In genomic region chr1:22914633-22915217, GRCh38 we compare ENCODE assay signal across 17 cellular contexts. TPM values are rescaled to one million over a fixed set of nuclear protein-coding genes. Genes with fewer than 3 reads are reported as not detected.
A peak's percentile ranks its signal among the peaks of the same experiment; 100 is the strongest.
DNase-seq lines count a peak whose midpoint lies in the region; ATAC-seq, FAIRE-seq and TF ChIP-seq lines count a peak whose summit lies in the region.
"Had no signal": no experiment of that assay in that cellular context is flagged by ENCODE, and none has a peak within 500 bp of the region (broad histone marks: within the 10 kb centered on the region; RNA-seq: fewer than 3 reads in every experiment).

No MANE protein-coding gene starts in this region.

- intact Hi-C loops in HCT116 (cut with micrococcal nuclease) = no loop called here

- no peaks in the 10 kb centered on the region for H3K23me2 ChIP-seq in H1 (ENCODE audit: low read depth, low read length)

- no peak overlapping the region for H2BK20ac ChIP-seq in H1 (ENCODE audit: low read length)

- H3K79me1 ChIP-seq in H1 (ENCODE audit: low read depth, low read length) = 0 out of 2 replicates have a peak, but pooled peaks cover 2% of the 10 kb centered on the region

- H3K14ac ChIP-seq in H1 (ENCODE audit: insufficient read length) = no peak overlapping the region

- H3K27ac Mint-ChIP-seq in neural crest cell (ENCODE audit: unreplicated experiment) = peak overlapping the region; percentile 8

- no peak overlapping the region for H2AFZ ChIP-seq in HCT116 (ENCODE audit: low read depth, low read length, poor library complexity, severe bottlenecking)
- H2AFZ ChIP-seq in H1 (ENCODE audit: low read length) = no peak overlapping the region

- H3K4ac ChIP-seq in H1 (replicated peaks; ENCODE audit: insufficient read length, low read depth, low read length) = no peak overlapping the region

- H3K4me3 ChIP-seq in BLaER1 (no peak overlapping the region), HCT116 (replicated peaks in 1 of 2; ENCODE audit: low read depth in 1 of 2, low read length in 2 of 2) (no peak overlapping the region), H1 (ENCODE audit: extremely low read depth in 1 of 4, insufficient read depth in 2 of 4, low read depth in 3 of 4, low read length in 4 of 4) (no peak overlapping the region)

- RAD21 ChIA-PET in HCT116 (lab: Charles Lee; ENCODE audit: low non-redundant PET in 1 of 2, low total read pairs in 2 of 2, uncharacterized antibody in 2 of 2, unreplicated experiment in 2 of 2) = no interaction called here

- H2BK15ac ChIP-seq in H1 (ENCODE audit: low read length) = no peak overlapping the region

- ATAC-seq in HCT116 (peak; percentile 47), GM21619 (IDR thresholded peaks at IDR 0.05; ENCODE audit: unreplicated experiment) (no peak)
- ATAC-seq: Panc1, SK-N-SH treated with all-trans-retinoic acid at 6 μM for 48 hours had no signal

- POLR2A ChIA-PET in HCT116 (lab: Charles Lee) (no interaction called here), H1 (lab: Charles Lee; ENCODE audit: partially characterized antibody) (no interaction called here)

- no peak for DNase-seq in HCT116 (ENCODE audit: low read depth, low spot score)
- no peak for DNase-seq in H1 (ENCODE audit: low read depth in 1 of 2, low spot score in 2 of 2)
- no peak for DNase-seq in neural crest cell (ENCODE audit: low read depth, low spot score)
- DNase-seq in RKO (ENCODE audit: low spot score) = no peak
- no peak for DNase-seq in NCI-H1048 (lab: John Stamatoyannopoulos, UW)
- no peak for DNase-seq in H4 (ENCODE audit: low spot score)
- DNase-seq: DMS153, HCEC 1CT, NCI-H187, Right ventricle myocardium superior had no signal

- FAIRE-seq in H1 (lab: Jason Lieb, UNC) = no peak

- H3K4me2 ChIP-seq in BLaER1 (peak overlapping the region; percentile 81), HCT116 (ENCODE audit: low read length) (no peak overlapping the region), H1 (ENCODE audit: insufficient read depth in 1 of 2, low read depth in 2 of 2, low read length in 2 of 2) (no peak overlapping the region)

- no peaks in the 10 kb centered on the region for H3K79me2 ChIP-seq in HCT116 (ENCODE audit: insufficient read depth, low read length)
- H3K79me2 ChIP-seq in H1 (ENCODE audit: control insufficient read depth in 1 of 2, insufficient read depth in 2 of 2, low read length in 2 of 2) = no peaks in the 10 kb centered on the region

- H3K36me3 ChIP-seq in BLaER1 (no peaks in the 10 kb centered on the region), HCT116 (ENCODE audit: control insufficient read depth in 1 of 2, insufficient read depth in 2 of 2, low read length in 2 of 2) (no peaks in the 10 kb centered on the region), H1 (ENCODE audit: control insufficient read depth in 2 of 4, insufficient read depth in 4 of 4, low read length in 3 of 4) (peaks cover 0 to 6% (median 0%) of the 10 kb centered on the region in 4 experiments; a peak in 1 of 8 replicates)

- H4K20me1 ChIP-seq in BLaER1 (no peaks in the 10 kb centered on the region), HCT116 (ENCODE audit: insufficient read depth) (no peaks in the 10 kb centered on the region), H1 (replicated peaks in 1 of 2; ENCODE audit: control insufficient read depth in 1 of 2, insufficient read depth in 2 of 2, low read length in 2 of 2) (peaks cover 2 to 3% of the 10 kb centered on the region in 2 experiments)

- H3K4me1 Mint-ChIP-seq in neural crest cell = peaks cover 35% of the 10 kb centered on the region

- H2AK5ac ChIP-seq in H1 (ENCODE audit: low read depth, low read length) = no peak overlapping the region

- H3K27me3 ChIP-seq in BLaER1 (no peaks in the 10 kb centered on the region), HCT116 (ENCODE audit: insufficient read depth, low read length) (no peaks in the 10 kb centered on the region), H1 (replicated peaks in 1 of 4; ENCODE audit: control insufficient read depth in 3 of 4, extremely low read depth in 1 of 4, insufficient read depth in 3 of 4, low read length in 3 of 4) (no peaks in the 10 kb centered on the region)

- H3K9me3 ChIP-seq in BLaER1 (no peaks in the 10 kb centered on the region), HCT116 (ENCODE audit: control insufficient read depth in 1 of 2, insufficient read depth in 1 of 2, low read depth in 1 of 2, low read length in 2 of 2) (no peaks in the 10 kb centered on the region), H1 (ENCODE audit: insufficient read depth in 2 of 2, low read depth in 1 of 2, low read length in 1 of 2) (no peaks in the 10 kb centered on the region)

- peak overlapping the region; percentile 15; the same call in 1 of the 2 replicates for H3K27ac ChIP-seq in BLaER1
- no peak overlapping the region for H3K27ac ChIP-seq in HCT116 (ENCODE audit: low read depth, low read length)
- no peak overlapping the region for H3K27ac ChIP-seq in H1 (ENCODE audit: low read depth, low read length)

- H2BK120ac ChIP-seq in H1 (replicated peaks; ENCODE audit: low read depth, low read length) = no peak overlapping the region

- no peak overlapping the region for H4K8ac ChIP-seq in H1 (ENCODE audit: extremely low read depth, insufficient read depth, low read length)

- H3K23ac ChIP-seq in H1 (ENCODE audit: insufficient read length) = no peak overlapping the region

- peaks cover 58% of the 10 kb centered on the region for H3K4me1 ChIP-seq in BLaER1
- H3K4me1 ChIP-seq in HCT116 (ENCODE audit: control insufficient read depth in 1 of 2, insufficient read depth in 2 of 2, low read length in 2 of 2) = no peaks in the 10 kb centered on the region
- H3K4me1 ChIP-seq in H1 (replicated peaks in 1 of 4; ENCODE audit: control insufficient read depth in 3 of 4, insufficient read depth in 4 of 4, low read length in 3 of 4) = no peaks in the 10 kb centered on the region

- TF ChIP-seq CTCF in HCT116 (IDR thresholded peaks at IDR 0.05 in 2 of 3, conservative IDR thresholded peaks at IDR 0.05 in 1 of 3; ENCODE audit: borderline replicate concordance in 1 of 3, insufficient read depth in 1 of 3, low read depth in 2 of 3, low read length in 2 of 3) = peak in 1 of 3 experiments; percentile 14; a peak in 1 of 6 replicates
- peak; percentile 45 to 57 (median 56) for TF ChIP-seq CTCF in H1 (IDR thresholded peaks at IDR 0.05; ENCODE audit: control extremely low read depth in 1 of 3, insufficient read depth in 1 of 3, low read depth in 1 of 3, low read length in 3 of 3)
- TF ChIP-seq CTCF in neural crest cell (conservative IDR thresholded peaks at IDR 0.05) = no peak

- CTCF ChIA-PET in HCT116 (lab: Charles Lee) (no interaction called here), H1 (lab: Charles Lee; ENCODE audit: partially characterized antibody) (interaction anchor here (0.6 to 2.3 kb wide), 7 partner anchors 28 to 212 kb away, joined by 3 to 8 read pairs (median 4); no protein-coding TSS in a partner anchor)

- 86% methylated on average over 8 of the region's 8 CpGs; no CpG with 5 or more reads in 1 of the 2 experiments for WGBS in H1 (ENCODE audit: extremely low coverage in 1 of 2, insufficient coverage in 1 of 2, insufficient read length in 1 of 2, insufficient replicate concordance in 2 of 2, low coverage in 1 of 2, low lambda C conversion rate in 2 of 2, missing lambda C conversion rate in 1 of 2), 2 experiments

- 0 out of 2 replicates have a peak overlapping the region, but pooled peaks have one; percentile 50 for H2BK12ac ChIP-seq in H1 (ENCODE audit: low read depth, low read length)

- H3K56ac ChIP-seq in H1 (replicated peaks; ENCODE audit: insufficient read length, low read depth, low read length) = no peak overlapping the region

- TF ChIP-seq RAD21 in HCT116 (IDR thresholded peaks at IDR 0.05; ENCODE audit: low read depth) = no peak; the same call in none of the 2 replicates
- TF ChIP-seq RAD21 in H1 (IDR thresholded peaks at IDR 0.05 in 1 of 2, conservative IDR thresholded peaks at IDR 0.05 in 1 of 2; ENCODE audit: low read depth in 2 of 2, low read length in 2 of 2) = peak; percentile 58 to 74

- no peaks in the 10 kb centered on the region for H3K9me3 Mint-ChIP-seq in neural crest cell

- TF ChIP-seq EP300 in H1 (IDR thresholded peaks at IDR 0.05; ENCODE audit: borderline replicate concordance in 1 of 2, low read depth in 2 of 2, low read length in 2 of 2) = no peak

- no peak overlapping the region for H4K91ac ChIP-seq in H1 (replicated peaks; ENCODE audit: insufficient read length, low read length)

- no peak overlapping the region for H3K9ac ChIP-seq in BLaER1
- H3K9ac ChIP-seq in HCT116 (ENCODE audit: low read length) = no peak overlapping the region
- H3K9ac ChIP-seq in H1 (replicated peaks in 1 of 4; ENCODE audit: extremely low read depth in 1 of 4, low read depth in 3 of 4, low read length in 3 of 4) = no peak overlapping the region

- H3K36me3 Mint-ChIP-seq in neural crest cell (ENCODE audit: low read depth) = no peaks in the 10 kb centered on the region

- no peak overlapping the region for H3K18ac ChIP-seq in H1 (ENCODE audit: extremely low read depth, low read length)

- no peak overlapping the region for H3K4me3 Mint-ChIP-seq in neural crest cell

- no peaks in the 10 kb centered on the region for H3K9me2 ChIP-seq in HCT116 (ENCODE audit: insufficient read depth)

- H4K5ac ChIP-seq in H1 (ENCODE audit: insufficient read length, low read depth, low read length) = no peak overlapping the region

- H2BK5ac ChIP-seq in H1 (ENCODE audit: low read depth, low read length) = no peak overlapping the region

- no TSS peak for BruUV-seq in HCT116 (replicated peaks; lab: Mats Ljungman, UMichigan)

- TF ChIP-seq POLR2A in HCT116 (IDR thresholded peaks at IDR 0.05; ENCODE audit: borderline replicate concordance, extremely low read depth, insufficient read depth, insufficient read length) (no peak), H1 (IDR thresholded peaks at IDR 0.05; ENCODE audit: control extremely low read depth in 1 of 2, low read depth in 2 of 2, low read length in 2 of 2) (no peak)

- no peaks in the 10 kb centered on the region for H3K27me3 Mint-ChIP-seq in neural crest cell (ENCODE audit: low read depth)

TF ChIP-seq in HCT116, 20 proteins besides CTCF, POLR2A, EP300 and RAD21 (continues in another document):
- no peak for TF ChIP-seq SIN3A (IDR thresholded peaks at IDR 0.05; ENCODE audit: low read depth)

TF ChIP-seq in H1, 55 proteins besides CTCF, POLR2A, EP300 and RAD21 (continues in another document):
- TF ChIP-seq FOSL1 (IDR thresholded peaks at IDR 0.05; ENCODE audit: insufficient read depth, low read depth, low read length) (no peak), ZNF274 (IDR thresholded peaks at IDR 0.05; ENCODE audit: borderline replicate concordance, extremely low read depth, low read length) (no peak)

RNA-seq across cellular contexts. Expression of gene LACTBL1, which starts 57.9 kb away (rescaled TPM):
- total RNA-seq in HCT116 (2021; ENCODE audit: unreplicated experiment) (not detected), neural crest cell (not detected in 2 replicates)
- polyA plus RNA-seq in HCT116 (2012) = not detected in 2 replicates
- not detected in 2 replicates for total RNA-seq in H1 (2021; fragmentation: NEBNext Ultra II Directional; extraction: Animal tissue kit (Norgen Biotek cat#: 25700))
- polyA plus RNA-seq in H1 (2011; rRNA removed) = not detected in 2 replicates
- polyA plus RNA-seq in H1 (2011; cell fraction: cytosol; rRNA removed) = not detected
- not detected for polyA plus RNA-seq in H1 (2011; cell fraction: nucleus; rRNA removed)
- polyA plus RNA-seq in H1 (2012, experiment 1 of 2) = not detected in 4 replicates
- polyA plus RNA-seq in H1 (2012, experiment 2 of 2) = not detected
- polyA plus RNA-seq in H1 (2013, experiment 1 of 2) = not detected
- polyA plus RNA-seq in H1 (2013, experiment 2 of 2) = not detected
- polyA minus RNA-seq in H1 (2011; rRNA and poly(A)+ RNA removed) = not detected in 2 replicates
- not detected for polyA minus RNA-seq in H1 (2011; cell fraction: cytosol; rRNA and poly(A)+ RNA removed)
- not detected for polyA minus RNA-seq in H1 (2011; cell fraction: nucleus; rRNA and poly(A)+ RNA removed)
- total RNA-seq in H4 (2014; rRNA removed; shearing (Covaris generic)) = not detected in 2 replicates
- total RNA-seq: A172, NCI-H460, Right ventricle myocardium superior had no signal
- polyA plus RNA-seq: BJ had no signal
